In genomic region chr6:8102122-8102958, GRCh38 we compare ENCODE assay signal across 8 cellular contexts. TPM values are rescaled to one million over a fixed set of nuclear protein-coding genes. Genes with fewer than 3 reads are reported as not detected.
A peak's percentile ranks its signal among the peaks of the same experiment; 100 is the strongest.
DNase-seq lines count a peak whose midpoint lies in the region; ATAC-seq, FAIRE-seq and TF ChIP-seq lines count a peak whose summit lies in the region.

Gene EEF1E1 (minus strand): TSS chr6:8102548. CDS start chr6:8102521, 27 bp downstream.

- no peaks in the 10 kb centered on the region for H3F3A ChIP-seq in smooth muscle cell (ENCODE audit: low read depth)

- H3K4me3 ChIP-seq in WI38 (ENCODE audit: low read depth, low read length) (peak within 1 kb of the TSS; percentile 95), bronchial epithelial cell (ENCODE audit: low read depth, low read length) (peak within 1 kb of the TSS; percentile 78), smooth muscle cell (peak within 1 kb of the TSS; percentile 74)

- no peaks in the 10 kb centered on the region for H3K27me3 ChIP-seq in bronchial epithelial cell (ENCODE audit: control insufficient read depth, insufficient read depth, low read length)
- no peaks in the 10 kb centered on the region for H3K27me3 ChIP-seq in smooth muscle cell (ENCODE audit: low read depth)

- no peak for TF ChIP-seq CTCF in WI38 (IDR thresholded peaks at IDR 0.05; ENCODE audit: low read depth, low read length)
- TF ChIP-seq CTCF in bronchial epithelial cell (IDR thresholded peaks at IDR 0.05; ENCODE audit: insufficient read depth, low read length, severe bottlenecking) = no peak
- TF ChIP-seq CTCF in smooth muscle cell (IDR thresholded peaks at IDR 0.05; ENCODE audit: borderline replicate concordance, insufficient read depth, poor library complexity, severe bottlenecking) = no peak

- H4K20me1 ChIP-seq in smooth muscle cell (ENCODE audit: low read depth) = no peaks in the 10 kb centered on the region

- FAIRE-seq in bronchial epithelial cell (lab: Jason Lieb, UNC) = no peak

- peak; percentile 99 for ATAC-seq in HG03175 (IDR thresholded peaks at IDR 0.05; ENCODE audit: unreplicated experiment)

- H3K9ac ChIP-seq in smooth muscle cell (ENCODE audit: low read depth) = peak within 1 kb of the TSS; percentile 66

- H3K36me3 ChIP-seq in bronchial epithelial cell (ENCODE audit: control insufficient read depth, insufficient read depth, low read length) (no peaks in the 10 kb centered on the region), smooth muscle cell (ENCODE audit: low read depth) (peaks cover under 1% of the 10 kb centered on the region)

- H3K79me2 ChIP-seq in smooth muscle cell (ENCODE audit: low read depth) = peaks cover 37% of the 10 kb centered on the region

- no peaks in the 10 kb centered on the region for H3K9me3 ChIP-seq in smooth muscle cell (replicated peaks; ENCODE audit: low read depth)

- no peak within 1 kb of the TSS for H3K27ac ChIP-seq in smooth muscle cell (ENCODE audit: low read depth)

- peak within 1 kb of the TSS; percentile 90 for H2AFZ ChIP-seq in smooth muscle cell (ENCODE audit: low read depth)

- 1% methylated on average over 42 of the region's 43 CpGs for WGBS in smooth muscle cell (ENCODE audit: low lambda C conversion rate)

- peak; percentile 79 for TF ChIP-seq POLR2A in GM18951 (IDR thresholded peaks at IDR 0.05; ENCODE audit: extremely low read depth, insufficient read depth, insufficient read length)

- peaks cover 5% of the 10 kb centered on the region for H3K4me1 ChIP-seq in smooth muscle cell (ENCODE audit: low read depth)

- in situ Hi-C loops in GM18951 (cut with MboI; ENCODE audit: low sequenced_read_pairs, unreplicated experiment) = no loop called here

- H3K4me2 ChIP-seq in smooth muscle cell = peak within 1 kb of the TSS; percentile 95

- DNase-seq in AG08396 (ENCODE audit: low spot score) = peak; percentile 96
- peak; percentile 94 for DNase-seq in NCI-H2227 treated with DMSO at 0.1 percent for 48 hours (lab: John Stamatoyannopoulos, UW)
- peak; percentile 90 for DNase-seq in bronchial epithelial cell (ENCODE audit: low read depth)
- peak; percentile 98 for DNase-seq in iPS-NIHi7 (ENCODE audit: extremely low spot score)
- DNase-seq in smooth muscle cell (lab: John Stamatoyannopoulos, UW; ENCODE audit: unreplicated experiment) = peak; percentile 57

RNA-seq across cellular contexts. Expression of gene EEF1E1, which starts in this region (rescaled TPM):
- total RNA-seq in bronchial epithelial cell (54.0 and 120 TPM in 2 replicates), smooth muscle cell (20.9 and 40.6 TPM in 2 replicates)
- polyA plus RNA-seq in smooth muscle cell = 40.3 and 45.5 TPM in 2 replicates
